In the genomic region with DNA sequence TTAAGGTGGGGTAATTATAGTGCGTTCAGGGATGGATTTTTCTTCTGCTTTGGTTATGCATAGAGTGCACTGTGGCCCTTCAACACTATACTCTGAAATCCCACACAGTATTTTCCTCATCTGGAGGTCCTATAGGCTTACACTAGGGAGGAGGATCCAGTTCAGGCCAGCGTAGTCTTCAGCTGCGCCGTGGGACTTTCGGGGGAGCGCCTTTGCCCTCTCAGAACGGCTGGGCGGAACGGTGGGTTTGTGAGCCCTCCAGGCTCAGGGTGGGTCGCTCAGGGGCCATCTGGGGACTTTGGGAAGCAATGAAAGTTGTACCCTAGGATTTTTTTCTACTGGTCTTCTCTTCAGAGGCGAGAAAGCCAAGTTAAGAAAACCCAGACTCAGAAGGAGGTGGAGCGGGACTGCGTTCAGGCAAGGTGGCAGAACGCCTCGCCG, we compare ENCODE assay signal across 1 cellular context.
TF ChIP-seq lines count a peak whose summit lies in the region.

No MANE protein-coding gene starts in this region.

TF ChIP-seq in WTC11, 78 proteins besides CTCF, POLR2A, EP300 and RAD21 (continued from another document):
- TF ChIP-seq, protein P1, sequence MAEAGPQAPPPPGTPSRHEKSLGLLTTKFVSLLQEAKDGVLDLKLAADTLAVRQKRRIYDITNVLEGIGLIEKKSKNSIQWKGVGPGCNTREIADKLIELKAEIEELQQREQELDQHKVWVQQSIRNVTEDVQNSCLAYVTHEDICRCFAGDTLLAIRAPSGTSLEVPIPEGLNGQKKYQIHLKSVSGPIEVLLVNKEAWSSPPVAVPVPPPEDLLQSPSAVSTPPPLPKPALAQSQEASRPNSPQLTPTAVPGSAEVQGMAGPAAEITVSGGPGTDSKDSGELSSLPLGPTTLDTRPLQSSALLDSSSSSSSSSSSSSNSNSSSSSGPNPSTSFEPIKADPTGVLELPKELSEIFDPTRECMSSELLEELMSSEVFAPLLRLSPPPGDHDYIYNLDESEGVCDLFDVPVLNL (CRISPR knock-in tag; IDR thresholded peaks at IDR 0.05; ENCODE audit: borderline replicate concordance, low read depth), result no peak
- TF ChIP-seq, protein P2, sequence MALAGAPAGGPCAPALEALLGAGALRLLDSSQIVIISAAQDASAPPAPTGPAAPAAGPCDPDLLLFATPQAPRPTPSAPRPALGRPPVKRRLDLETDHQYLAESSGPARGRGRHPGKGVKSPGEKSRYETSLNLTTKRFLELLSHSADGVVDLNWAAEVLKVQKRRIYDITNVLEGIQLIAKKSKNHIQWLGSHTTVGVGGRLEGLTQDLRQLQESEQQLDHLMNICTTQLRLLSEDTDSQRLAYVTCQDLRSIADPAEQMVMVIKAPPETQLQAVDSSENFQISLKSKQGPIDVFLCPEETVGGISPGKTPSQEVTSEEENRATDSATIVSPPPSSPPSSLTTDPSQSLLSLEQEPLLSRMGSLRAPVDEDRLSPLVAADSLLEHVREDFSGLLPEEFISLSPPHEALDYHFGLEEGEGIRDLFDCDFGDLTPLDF (CRISPR knock-in tag; IDR thresholded peaks at IDR 0.05), result no peak
- TF ChIP-seq ZNF423 (CRISPR knock-in tag; IDR thresholded peaks at IDR 0.05) (no peak), FOXJ3 (CRISPR knock-in tag; IDR thresholded peaks at IDR 0.05; ENCODE audit: borderline replicate concordance) (no peak), ERG (CRISPR knock-in tag; IDR thresholded peaks at IDR 0.05) (no peak), OVOL2 (CRISPR knock-in tag; IDR thresholded peaks at IDR 0.05; ENCODE audit: borderline replicate concordance) (no peak), NFYB (CRISPR knock-in tag; conservative IDR thresholded peaks at IDR 0.05; ENCODE audit: low read depth) (no peak), ETV6 (CRISPR knock-in tag; IDR thresholded peaks at IDR 0.05) (no peak), ATF3 (CRISPR knock-in tag; conservative IDR thresholded peaks at IDR 0.05) (no peak), ESRRA (CRISPR knock-in tag; IDR thresholded peaks at IDR 0.05; ENCODE audit: borderline replicate concordance) (no peak), MYBL2 (CRISPR knock-in tag; IDR thresholded peaks at IDR 0.05) (no peak), EMX1 (CRISPR knock-in tag; IDR thresholded peaks at IDR 0.05) (no peak), ARID4B (CRISPR knock-in tag; IDR thresholded peaks at IDR 0.05; ENCODE audit: borderline replicate concordance) (no peak), PRRX2 (CRISPR knock-in tag; IDR thresholded peaks at IDR 0.05) (no peak)
- TF ChIP-seq, protein P3, sequence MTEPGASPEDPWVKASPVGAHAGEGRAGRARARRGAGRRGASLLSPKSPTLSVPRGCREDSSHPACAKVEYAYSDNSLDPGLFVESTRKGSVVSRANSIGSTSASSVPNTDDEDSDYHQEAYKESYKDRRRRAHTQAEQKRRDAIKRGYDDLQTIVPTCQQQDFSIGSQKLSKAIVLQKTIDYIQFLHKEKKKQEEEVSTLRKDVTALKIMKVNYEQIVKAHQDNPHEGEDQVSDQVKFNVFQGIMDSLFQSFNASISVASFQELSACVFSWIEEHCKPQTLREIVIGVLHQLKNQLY (CRISPR knock-in tag; IDR thresholded peaks at IDR 0.05), result no peak
- TF ChIP-seq, protein P4, sequence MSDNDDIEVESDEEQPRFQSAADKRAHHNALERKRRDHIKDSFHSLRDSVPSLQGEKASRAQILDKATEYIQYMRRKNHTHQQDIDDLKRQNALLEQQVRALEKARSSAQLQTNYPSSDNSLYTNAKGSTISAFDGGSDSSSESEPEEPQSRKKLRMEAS (CRISPR knock-in tag; IDR thresholded peaks at IDR 0.05), result no peak
